In genomic region chr14:67166450-67166853, GRCh38 we compare ENCODE assay signal across 1 cellular context.
TF ChIP-seq lines count a peak whose summit lies in the region.

No MANE protein-coding gene starts in this region.

TF ChIP-seq in GM23338, 12 proteins besides CTCF, POLR2A, EP300 and RAD21 (continued from another document):
- TF ChIP-seq ZNF462 (CRISPR knock-in tag; IDR thresholded peaks at IDR 0.05) (no peak), POLR2AphosphoS5 (IDR thresholded peaks at IDR 0.05; ENCODE audit: low read depth) (no peak), ETS1 (IDR thresholded peaks at IDR 0.05) (no peak), NANOG (IDR thresholded peaks at IDR 0.05; ENCODE audit: borderline replicate concordance) (no peak)
